In the genomic region with DNA sequence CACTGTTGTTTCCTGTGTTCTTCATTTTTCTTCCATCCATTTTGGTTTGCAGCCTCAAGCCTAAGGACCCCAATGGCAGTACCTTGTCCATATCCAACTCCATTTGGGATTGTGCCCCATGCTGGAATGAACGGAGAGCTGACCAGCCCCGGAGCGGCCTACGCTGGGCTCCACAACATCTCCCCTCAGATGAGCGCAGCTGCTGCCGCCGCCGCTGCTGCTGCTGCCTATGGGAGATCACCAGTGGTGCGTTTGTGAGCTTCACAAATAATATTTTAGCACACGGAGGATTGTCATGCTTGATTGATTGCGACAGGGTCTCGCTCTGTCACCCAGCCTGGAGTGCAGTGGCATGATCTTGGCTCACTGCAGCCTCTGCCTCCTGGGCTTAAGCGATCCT, we compare ENCODE assay signal across 35 cellular contexts.
"Had no signal": no experiment of that assay in that cellular context is flagged by ENCODE, and none has a peak within 500 bp of the region (broad histone marks: within the 10 kb centered on the region; RNA-seq: fewer than 3 reads in every experiment).

No MANE protein-coding gene starts in this region.

- H3K9me3 ChIP-seq: MG63 had no signal

- H3K4me3 ChIP-seq: MG63 had no signal

- DNase-seq: Karpas-422, Kasumi-1, MG63, MM.1S, MV-4-11, NCI-H1048, NCI-H1092, NCI-H1092 treated with DMSO at 0.1 percent for 48 hours, NCI-H1105, NCI-H1105 treated with DMSO at 0.1 percent for 48 hours, NCI-H1417, NCI-H1417 treated with DMSO at 0.1 percent for 48 hours, NCI-H1436, NCI-H1436 treated with DMSO at 0.1 percent for 48 hours, NCI-H146, NCI-H1694, NCI-H1694 treated with DMSO at 0.1 percent for 48 hours, NCI-H187, NCI-H187 treated with DMSO at 0.1 percent for 48 hours, NCI-H1930, NCI-H2029, NCI-H2029 treated with DMSO at 0.1 percent for 48 hours, NCI-H2081, NCI-H2081 treated with DMSO at 0.1 percent for 48 hours, NCI-H2107, NCI-H2171, NCI-H2171 treated with DMSO at 0.1 percent for 48 hours, NCI-H2227 treated with DMSO at 0.1 percent for 48 hours, NCI-H226, NCI-H345, NCI-H446, NCI-H446 treated with DMSO at 0.1 percent for 48 hours, NCI-H510A, NCI-H510A treated with DMSO at 0.1 percent for 48 hours, NCI-H524 had no signal

- H3K36me3 ChIP-seq: MG63 had no signal

- H3K27me3 ChIP-seq: MG63 had no signal
